In genomic region chr14:34873591-34874385, GRCh38 we compare ENCODE assay signal across 1 cellular context.
TF ChIP-seq lines count a peak whose summit lies in the region.

No MANE protein-coding gene starts in this region.

TF ChIP-seq in HepG2, 621 proteins besides CTCF, POLR2A, EP300 and RAD21 (continued from another document and continues in another):
- no peak; the same call in 1 of the 2 replicates for TF ChIP-seq ZNF414 (CRISPR knock-in tag; IDR thresholded peaks at IDR 0.05)
- TF ChIP-seq ERF (CRISPR knock-in tag; IDR thresholded peaks at IDR 0.05): peak; percentile 65
- TF ChIP-seq SRSF4 (IDR thresholded peaks at IDR 0.05; ENCODE audit: low read depth, low read length, poor library complexity, severe bottlenecking): no peak
- TF ChIP-seq ETS1 (CRISPR knock-in tag; IDR thresholded peaks at IDR 0.05): peak; percentile 91; the same call in 1 of the 2 replicates
- TF ChIP-seq ELF3 (CRISPR knock-in tag; IDR thresholded peaks at IDR 0.05): peak; percentile 83
- TF ChIP-seq HOXA5 (CRISPR knock-in tag; IDR thresholded peaks at IDR 0.05): peak; percentile 72
- TF ChIP-seq ZSCAN5A (CRISPR knock-in tag; IDR thresholded peaks at IDR 0.05; ENCODE audit: borderline replicate concordance): peak; percentile 98
- TF ChIP-seq DNMT1 (CRISPR knock-in tag; IDR thresholded peaks at IDR 0.05): peak; percentile 89
- 0 out of 2 replicates have a peak, but pooled peaks have one; percentile 34 for TF ChIP-seq EEA1 (CRISPR knock-in tag; IDR thresholded peaks at IDR 0.05; ENCODE audit: borderline replicate concordance)
- peak; percentile 99; the same call in 1 of the 2 replicates for TF ChIP-seq ZNF33A (CRISPR knock-in tag; IDR thresholded peaks at IDR 0.05; ENCODE audit: borderline replicate concordance)
- TF ChIP-seq RERE (CRISPR knock-in tag; IDR thresholded peaks at IDR 0.05; ENCODE audit: low read depth): no peak; the same call in 1 of the 2 replicates
- TF ChIP-seq RNF219 (CRISPR knock-in tag; IDR thresholded peaks at IDR 0.05): peak; percentile 75; the same call in 1 of the 2 replicates
- peak; percentile 94; the same call in 1 of the 2 replicates for TF ChIP-seq ZNF569 (CRISPR knock-in tag; IDR thresholded peaks at IDR 0.05; ENCODE audit: borderline replicate concordance)
- peak; percentile 90 for TF ChIP-seq AGO2 (optimal IDR thresholded peaks at IDR 0.05; ENCODE audit: low read depth, low read length)
- TF ChIP-seq ZNF280B (CRISPR knock-in tag; IDR thresholded peaks at IDR 0.05; ENCODE audit: borderline replicate concordance): peak; percentile 99
- peak; percentile 86; the same call in 1 of the 2 replicates for TF ChIP-seq ZNF691 (CRISPR knock-in tag; IDR thresholded peaks at IDR 0.05; ENCODE audit: borderline replicate concordance, low read depth)
- TF ChIP-seq ZFYVE20 (CRISPR knock-in tag; IDR thresholded peaks at IDR 0.05; ENCODE audit: borderline replicate concordance, low read depth): peak; percentile 12; the same call in 1 of the 2 replicates
- TF ChIP-seq TBX3 (IDR thresholded peaks at IDR 0.05; ENCODE audit: borderline replicate concordance): no peak
- no peak for TF ChIP-seq SIN3A (IDR thresholded peaks at IDR 0.05; ENCODE audit: borderline replicate concordance, low read depth, low read length)
- peak; percentile 51; the same call in 1 of the 2 replicates for TF ChIP-seq ZBTB37 (CRISPR knock-in tag; IDR thresholded peaks at IDR 0.05)
- no peak for TF ChIP-seq RAD51 (IDR thresholded peaks at IDR 0.05; ENCODE audit: borderline replicate concordance)
- TF ChIP-seq ZNF646 (CRISPR knock-in tag; IDR thresholded peaks at IDR 0.05): no peak
- peak; percentile 99 for TF ChIP-seq SNAPC2 (CRISPR knock-in tag; IDR thresholded peaks at IDR 0.05)
- peak; percentile 76; the same call in 1 of the 2 replicates for TF ChIP-seq THAP8 (CRISPR knock-in tag; IDR thresholded peaks at IDR 0.05; ENCODE audit: borderline replicate concordance)
- no peak for TF ChIP-seq SMARCE1 (IDR thresholded peaks at IDR 0.05; ENCODE audit: borderline replicate concordance)
- peak; percentile 91; the same call in 1 of the 2 replicates for TF ChIP-seq ZNF224 (CRISPR knock-in tag; IDR thresholded peaks at IDR 0.05)
- peak; percentile 74 for TF ChIP-seq ZNF18 (CRISPR knock-in tag; IDR thresholded peaks at IDR 0.05; ENCODE audit: insufficient replicate concordance)
